22 cellular contexts compared by ENCODE assay signal in genomic region chrX:102930990-102931756, GRCh38. TPM values are rescaled to one million over a fixed set of nuclear protein-coding genes. Genes with fewer than 3 reads are reported as not detected.
DNase-seq lines count a peak whose midpoint lies in the region; ATAC-seq and TF ChIP-seq lines count a peak whose summit lies in the region.
"Had no signal": no experiment of that assay in that cellular context is flagged by ENCODE, and none has a peak within 500 bp of the region (broad histone marks: within the 10 kb centered on the region; RNA-seq: fewer than 3 reads in every experiment).

No MANE protein-coding gene starts in this region.

- no peak overlapping the region for H3K9ac ChIP-seq in HCT116 (ENCODE audit: low read length)

- TF ChIP-seq POLR2A in HCT116 (IDR thresholded peaks at IDR 0.05; ENCODE audit: borderline replicate concordance, extremely low read depth, insufficient read depth, insufficient read length): no peak

- no peaks in the 10 kb centered on the region for H4K20me1 ChIP-seq in HCT116 (ENCODE audit: insufficient read depth)

- ATAC-seq in HCT116: no peak

- no peak for TF ChIP-seq CTCF in HCT116 (IDR thresholded peaks at IDR 0.05 in 2 of 3, conservative IDR thresholded peaks at IDR 0.05 in 1 of 3; ENCODE audit: borderline replicate concordance in 1 of 3, insufficient read depth in 1 of 3, low read depth in 2 of 3, low read length in 2 of 3)
- TF ChIP-seq CTCF in foreskin fibroblast (IDR thresholded peaks at IDR 0.05; ENCODE audit: low read depth, low read length): no peak

- H3K9me2 ChIP-seq in HCT116 (ENCODE audit: insufficient read depth): no peaks in the 10 kb centered on the region

- no peaks in the 10 kb centered on the region for H3K4me1 ChIP-seq in HCT116 (ENCODE audit: control insufficient read depth in 1 of 2, insufficient read depth in 2 of 2, low read length in 2 of 2)
- H3K4me1 ChIP-seq: SJCRH30 had no signal

- no peaks in the 10 kb centered on the region for H3K79me2 ChIP-seq in HCT116 (ENCODE audit: insufficient read depth, low read length)

- RAD21 ChIA-PET in HCT116 (lab: Charles Lee; ENCODE audit: low non-redundant PET in 1 of 2, low total read pairs in 2 of 2, uncharacterized antibody in 2 of 2, unreplicated experiment in 2 of 2): no interaction called here

- no TSS peak for BruUV-seq in HCT116 (replicated peaks; lab: Mats Ljungman, UMichigan)

- no peak overlapping the region for H2AFZ ChIP-seq in HCT116 (ENCODE audit: low read depth, low read length, poor library complexity, severe bottlenecking)

- H3K27me3 ChIP-seq in HCT116 (ENCODE audit: insufficient read depth, low read length): no peaks in the 10 kb centered on the region
- H3K27me3 ChIP-seq: SJCRH30 had no signal

- H3K9me3 ChIP-seq in HCT116 (ENCODE audit: control insufficient read depth in 1 of 2, insufficient read depth in 1 of 2, low read depth in 1 of 2, low read length in 2 of 2): no peaks in the 10 kb centered on the region
- H3K9me3 ChIP-seq: SJCRH30 had no signal

- H3K4me2 ChIP-seq in HCT116 (ENCODE audit: low read length): 0 out of 2 replicates have a peak overlapping the region, but pooled peaks have one; percentile 1

- POLR2A ChIA-PET in HCT116 (lab: Charles Lee): no interaction called here

- CTCF ChIA-PET in HCT116 (lab: Charles Lee): no interaction called here

- no peak for TF ChIP-seq RAD21 in HCT116 (IDR thresholded peaks at IDR 0.05; ENCODE audit: low read depth)

- intact Hi-C loops in HCT116 (cut with micrococcal nuclease): loop anchor here (5.0 kb wide), 1 partner anchor 246 kb away; no protein-coding TSS in a partner anchor

- H3K4me3 ChIP-seq in HCT116 (replicated peaks in 1 of 2; ENCODE audit: low read depth in 1 of 2, low read length in 2 of 2): no peak overlapping the region
- no peak overlapping the region for H3K4me3 ChIP-seq in foreskin fibroblast (ENCODE audit: low read depth in 1 of 2, low read length in 2 of 2)
- H3K4me3 ChIP-seq: SJCRH30 had no signal

- no peak overlapping the region for H3K27ac ChIP-seq in HCT116 (ENCODE audit: low read depth, low read length)
- H3K27ac ChIP-seq: HL-60, SJCRH30 had no signal

- no peaks in the 10 kb centered on the region for H3K36me3 ChIP-seq in HCT116 (ENCODE audit: control insufficient read depth in 1 of 2, insufficient read depth in 2 of 2, low read length in 2 of 2)
- H3K36me3 ChIP-seq: SJCRH30 had no signal

- DNase-seq in EH (ENCODE audit: low read depth) (peak; percentile 40), HCT116 (ENCODE audit: low read depth, low spot score) (no peak), RKO (ENCODE audit: low spot score) (peak; percentile 55), foreskin fibroblast (peak; percentile 4 to 20), NCI-H1092 treated with DMSO at 0.1 percent for 48 hours (lab: John Stamatoyannopoulos, UW) (no peak), Ammon's horn (ENCODE audit: low spot score) (no peak), C1 segment of cervical spinal cord (lab: John Stamatoyannopoulos, UW) (no peak)
- DNase-seq in activated naive CD4-positive, alpha-beta T cell treated with Interleukin-2 at 50 U/mL for 16 hours: no peak
- DNase-seq: Calu3; CD4-positive, alpha-beta memory T cell; DMS53; MV-4-11; NCI-H1417; NCI-H187 treated with DMSO at 0.1 percent for 48 hours; NCI-H226; NCI-H524; NCI-H82; OCI-M1; SJCRH30 had no signal

TF ChIP-seq in HCT116, 20 proteins besides CTCF, POLR2A, EP300 and RAD21:
- TF ChIP-seq MAX (IDR thresholded peaks at IDR 0.05) (no peak), CEBPB (IDR thresholded peaks at IDR 0.05; ENCODE audit: low read depth) (no peak), FOSL1 (IDR thresholded peaks at IDR 0.05; ENCODE audit: low read depth) (no peak), SP1 (IDR thresholded peaks at IDR 0.05; ENCODE audit: low read depth) (no peak), EGR1 (IDR thresholded peaks at IDR 0.05; ENCODE audit: low read depth) (no peak), ELF1 (IDR thresholded peaks at IDR 0.05; ENCODE audit: borderline replicate concordance, low read depth) (no peak), CBX3 (IDR thresholded peaks at IDR 0.05; ENCODE audit: low read depth) (no peak), ZNF274 (IDR thresholded peaks at IDR 0.05; ENCODE audit: low read depth, low read length) (no peak), EZH2 (IDR thresholded peaks at IDR 0.05) (no peak), YY1 (IDR thresholded peaks at IDR 0.05; ENCODE audit: extremely low read depth, insufficient replicate concordance, low read depth, low read length) (no peak), SRF (IDR thresholded peaks at IDR 0.05; ENCODE audit: low read depth) (no peak), ZFX (IDR thresholded peaks at IDR 0.05) (no peak)
- TF ChIP-seq, protein P1, sequence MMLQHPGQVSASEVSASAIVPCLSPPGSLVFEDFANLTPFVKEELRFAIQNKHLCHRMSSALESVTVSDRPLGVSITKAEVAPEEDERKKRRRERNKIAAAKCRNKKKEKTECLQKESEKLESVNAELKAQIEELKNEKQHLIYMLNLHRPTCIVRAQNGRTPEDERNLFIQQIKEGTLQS (IDR thresholded peaks at IDR 0.05): no peak

RNA-seq across cellular contexts. Expression of gene RAB40AL, which starts 5.9 kb away (rescaled TPM):
- total RNA-seq in HCT116 (2021; ENCODE audit: unreplicated experiment): 0.84 TPM
- polyA plus RNA-seq in HCT116 (2012): not detected in 2 replicates
- total RNA-seq: H4, LHCN-M2 had no signal
- polyA plus RNA-seq: CD4-positive, alpha-beta memory T cell had no signal

Comparison
In these comparisons a context has a peak if more than half of its experiments do, and no peak if none do; other contexts are left out.
1. DNase-seq: peak in EH (single experiment), RKO (single experiment) and foreskin fibroblast (2 of 2); none in HCT116 (single experiment), NCI-H1092 treated with DMSO at 0.1 percent for 48 hours (single experiment), activated naive CD4-positive, alpha-beta T cell treated with Interleukin-2 at 50 U/mL for 16 hours (single experiment), Ammon's horn (single experiment) and C1 segment of cervical spinal cord (0 of 14).